Comparison of ENCODE assay signal across 8 cellular contexts in genomic region chr9:70407081-70407503, GRCh38. TPM values are rescaled to one million over a fixed set of nuclear protein-coding genes. Genes with fewer than 3 reads are reported as not detected.
DNase-seq lines count a peak whose midpoint lies in the region; ATAC-seq and TF ChIP-seq lines count a peak whose summit lies in the region.

No MANE protein-coding gene starts in this region.

- H3K4me3 ChIP-seq in heart left ventricle (peak overlapping the region in 6 of 12 donors; percentile 8 to 35 (median 18)), transverse colon (peak overlapping the region in 1 of 4 donors; percentile 24)

- peaks cover 21 to 89% (median 82%) of the 10 kb centered on the region in 12 donors for H3K4me1 ChIP-seq in heart left ventricle
- peaks cover 40 to 86% (median 82%) of the 10 kb centered on the region in 4 donors for H3K4me1 ChIP-seq in transverse colon

- no peak for TF ChIP-seq EP300 in transverse colon (IDR thresholded peaks at IDR 0.05; ENCODE audit: low read depth)

- ATAC-seq in heart left ventricle (no peak), left cardiac atrium (no peak), HG03442 (IDR thresholded peaks at IDR 0.05; ENCODE audit: unreplicated experiment) (no peak)

- H3K9me3 ChIP-seq in heart left ventricle (no peaks in the 10 kb centered on the region), transverse colon (no peaks in the 10 kb centered on the region)

- H3K36me3 ChIP-seq in heart left ventricle, result peaks cover 0 to 4% (median 0%) of the 10 kb centered on the region in 9 donors
- H3K36me3 ChIP-seq in transverse colon, result no peaks in the 10 kb centered on the region

- 35 to 48% (median 42%) methylated on average over 4 of the region's 4 CpGs for WGBS in heart left ventricle, 4 donors
- WGBS in transverse colon (ENCODE audit: low coverage in 1 of 2), 2 donors, result 67 to 68% methylated on average over 3 to 4 of the region's 4 CpGs

- no peak for TF ChIP-seq POLR2A in heart left ventricle (IDR thresholded peaks at IDR 0.05)
- no peak for TF ChIP-seq POLR2A in transverse colon (IDR thresholded peaks at IDR 0.05)

- no peak for DNase-seq in heart left ventricle
- no peak for DNase-seq in left cardiac atrium
- DNase-seq in astrocyte of the hippocampus (ENCODE audit: low read depth, low spot score), result peak; percentile 85
- peak; percentile 68 to 96 for DNase-seq in lung microvascular endothelial cell (ENCODE audit: low read depth in 2 of 2)
- DNase-seq in transverse colon, result no peak
- DNase-seq in GF-D8 (lab: John Stamatoyannopoulos, UW), result no peak
- no peak for DNase-seq in inferior parietal cortex (ENCODE audit: extremely low spot score)

- H3K27ac ChIP-seq in heart left ventricle, result peak overlapping the region; percentile 45 to 86 (median 71)
- H3K27ac ChIP-seq in transverse colon, result peak overlapping the region; percentile 81 to 86 (median 82)

- intact Hi-C loops in heart left ventricle (cut with DNase I) (loop anchor here in 4 of 10 donors (5.0 to 10.0 kb wide), 4 partner anchors 50 to 198 kb away; no protein-coding TSS in a partner anchor), left cardiac atrium (cut with DNase I) (loop anchor here in 1 of 2 donors (10.0 kb wide), 1 partner anchor 52 kb away; no protein-coding TSS in a partner anchor), transverse colon (cut with DNase I; ENCODE audit: low total_unique reads) (no loop called here)

- no peaks in the 10 kb centered on the region for H3K27me3 ChIP-seq in heart left ventricle
- H3K27me3 ChIP-seq in transverse colon, result no peaks in the 10 kb centered on the region

- TF ChIP-seq CTCF in heart left ventricle (IDR thresholded peaks at IDR 0.05), result no peak
- no peak for TF ChIP-seq CTCF in transverse colon (IDR thresholded peaks at IDR 0.05)

- in situ Hi-C loops in transverse colon (cut with MboI; ENCODE audit: low pct_ligation_motif_present in 1 of 4, low pct_unique_long_range_greater_than_20kb in 1 of 4, low sequenced_read_pairs in 3 of 4), result loop anchor here in 3 of 4 donors (10.0 kb wide), 3 partner anchors 62 to 188 kb away; no protein-coding TSS in a partner anchor

RNA-seq across cellular contexts. Expression of gene KLF9, which starts 7.4 kb away (rescaled TPM):
- total RNA-seq in heart left ventricle (10 to 100 TPM; 28.7 to 74.8 (median 46.0) TPM), left cardiac atrium (10 to 100 TPM; 56.2 to 78.9 TPM), lung microvascular endothelial cell (13.3 and 23.2 TPM in 2 replicates), transverse colon (100 to 1,000 TPM in 1 of 4 donors, 10 to 100 TPM in 3; 60.3 to 111 (median 82.9) TPM)
- 10 to 100 TPM; 25.8 to 53.6 TPM for polyA plus RNA-seq in heart left ventricle

Comparison
In these comparisons a context has a peak if more than half of its experiments do, and no peak if none do; other contexts are left out.
1. DNase-seq: peak in astrocyte of the hippocampus (single experiment) and lung microvascular endothelial cell (2 of 2); none in heart left ventricle (0 of 5), left cardiac atrium (single experiment), transverse colon (single experiment), GF-D8 (single experiment) and inferior parietal cortex (single experiment).